Comparison of ENCODE assay signal across 27 cellular contexts in the genomic region with DNA sequence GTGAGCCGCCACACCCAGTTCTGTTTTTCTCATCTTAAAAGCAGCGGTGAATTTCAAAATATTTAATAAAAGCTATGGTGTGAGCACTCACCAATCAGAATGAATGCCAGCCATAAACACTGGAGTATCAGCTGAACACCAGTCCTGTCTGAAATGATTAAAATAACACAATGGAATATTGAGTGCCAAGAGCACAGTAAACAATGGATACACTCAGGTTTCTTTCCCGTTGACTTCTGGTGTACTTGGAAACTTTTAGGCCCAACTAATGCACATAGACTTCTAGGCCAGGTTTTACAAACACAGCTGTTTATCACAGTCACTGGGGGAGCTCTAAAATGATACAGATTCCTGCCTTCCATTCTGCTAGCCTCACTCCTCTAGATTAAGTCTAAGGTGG.
"Had no signal": no experiment of that assay in that cellular context is flagged by ENCODE, and none has a peak within 500 bp of the region (broad histone marks: within the 10 kb centered on the region; RNA-seq: fewer than 3 reads in every experiment).

No MANE protein-coding gene starts in this region.

- H3K79me2 ChIP-seq: hepatocyte had no signal

- H3K4me3 ChIP-seq: ascending aorta, breast epithelium, cardiac muscle cell, colonic mucosa, heart left ventricle, hepatocyte had no signal

- FAIRE-seq: endometrium, frontal cortex had no signal

- H3K36me3 ChIP-seq: ascending aorta, breast epithelium, cardiac muscle cell, colonic mucosa, heart left ventricle, WERI-Rb-1 had no signal

- H2AFZ ChIP-seq: hepatocyte had no signal

- H3K4me2 ChIP-seq: hepatocyte had no signal

- H3K4me1 ChIP-seq: ascending aorta, breast epithelium, colonic mucosa had no signal

- H3K27me3 ChIP-seq: ascending aorta, breast epithelium, cardiac muscle cell, colonic mucosa, heart left ventricle, hepatocyte had no signal

- H3K9me3 ChIP-seq: colonic mucosa had no signal

- H3K27ac ChIP-seq: ascending aorta, breast epithelium, cardiac muscle cell, colonic mucosa, hepatocyte, WERI-Rb-1 had no signal

- DNase-seq: activated B cell treated with CpG ODN at 0.5 μM for 24 hours; activated CD4-positive, alpha-beta T cell treated with anti-CD3 and anti-CD28 coated beads for 48 hours; activated CD4-positive, alpha-beta T cell treated with anti-CD3 and anti-CD28 coated beads, Interleukin-2, amount 50 U/mL, for 1 hour; activated CD4-positive, alpha-beta T cell treated with anti-CD3 and anti-CD28 coated beads, Interleukin-2, amount 50 U/mL, for 48 hours; activated CD8-positive, alpha-beta memory T cell treated with anti-CD3 and anti-CD28 coated beads for 24 hours; activated CD8-positive, alpha-beta T cell treated with anti-CD3 and anti-CD28 coated beads for 36 hours; activated effector memory CD4-positive, alpha-beta T cell treated with Interleukin-2 at 50 U/mL for 16 hours; activated naive CD4-positive, alpha-beta T cell; activated naive CD4-positive, alpha-beta T cell treated with anti-CD3 and anti-CD28 coated beads, Interleukin-2, amount 10 ng/mL, durations not matched to agents 7 days and 5 days; activated naive CD8-positive, alpha-beta T cell treated with anti-CD3 and anti-CD28 coated beads, Interleukin-2, amount 10 ng/mL, durations not matched to agents 7 days and 5 days; activated T-cell treated with anti-CD3 and anti-CD28 coated beads, Interleukin-2, amount 50 U/mL, for 4 hours; central memory CD4-positive, alpha-beta T cell; cerebellar nuclear complex; colonic mucosa; effector CD8-positive, alpha-beta T cell; glutamatergic neuron; heart left ventricle; T-helper 1 cell; T-helper 17 cell; T1000; WERI-Rb-1 had no signal
